In the genomic region with DNA sequence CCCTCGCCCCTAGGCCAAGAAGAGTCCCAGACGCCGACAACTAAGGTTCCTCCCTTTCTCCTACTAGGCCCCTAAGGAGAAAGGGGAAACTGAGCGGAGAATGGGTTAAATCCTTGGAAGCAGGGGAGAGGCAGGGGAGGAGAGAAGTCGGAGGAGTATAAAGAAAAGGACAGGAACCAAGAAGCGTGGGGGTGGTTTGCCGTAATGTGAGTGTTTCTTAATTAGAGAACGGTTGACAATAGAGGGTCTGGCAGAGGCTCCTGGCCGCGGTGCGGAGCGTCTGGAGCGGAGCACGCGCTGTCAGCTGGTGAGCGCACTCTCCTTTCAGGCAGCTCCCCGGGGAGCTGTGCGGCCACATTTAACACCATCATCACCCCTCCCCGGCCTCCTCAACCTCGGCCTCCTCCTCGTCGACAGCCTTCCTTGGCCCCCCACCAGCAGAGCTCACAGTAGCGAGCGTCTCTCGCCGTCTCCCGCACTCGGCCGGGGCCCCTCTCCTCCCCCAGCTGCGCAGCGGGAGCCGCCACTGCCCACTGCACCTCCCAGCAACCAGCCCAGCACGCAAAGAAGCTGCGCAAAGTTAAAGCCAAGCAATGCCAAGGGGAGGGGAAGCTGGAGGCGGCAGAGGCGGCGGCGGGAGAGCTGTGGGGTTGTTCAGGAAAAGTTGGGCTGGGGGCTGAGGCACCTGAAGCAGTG, we compare ENCODE assay signal across 21 cellular contexts. TPM values are rescaled to one million over a fixed set of nuclear protein-coding genes. Genes with fewer than 3 reads are reported as not detected.
A peak's percentile ranks its signal among the peaks of the same experiment; 100 is the strongest.
DNase-seq lines count a peak whose midpoint lies in the region; ATAC-seq and TF ChIP-seq lines count a peak whose summit lies in the region.
"Had no signal": no experiment of that assay in that cellular context is flagged by ENCODE, and none has a peak within 500 bp of the region (broad histone marks: within the 10 kb centered on the region; RNA-seq: fewer than 3 reads in every experiment).

No MANE protein-coding gene starts in this region.

- H3K9me3 ChIP-seq in iPS-18a (ENCODE audit: control insufficient read depth, low read depth, low read length) (no peaks in the 10 kb centered on the region), trophoblast cell (ENCODE audit: insufficient read depth, low read depth, low read length) (no peaks in the 10 kb centered on the region), body of pancreas (no peaks in the 10 kb centered on the region)
- H3K9me3 ChIP-seq: thoracic aorta had no signal

- H4K20me1 ChIP-seq in GM23338 (replicated peaks; ENCODE audit: insufficient read depth), result peaks cover 7% of the 10 kb centered on the region

- intact Hi-C loops in body of pancreas (cut with DNase I), result no loop called here

- H3K14ac ChIP-seq in trophoblast cell (ENCODE audit: low read length), result no peak overlapping the region

- H2AK5ac ChIP-seq in trophoblast cell (ENCODE audit: low read length), result no peak overlapping the region

- H3K4ac ChIP-seq in trophoblast cell (ENCODE audit: low read depth, low read length), result no peak overlapping the region

- H3K27me3 Mint-ChIP-seq in GM23338 (ENCODE audit: insufficient read depth, low read depth, poor library complexity), result peaks cover 78% of the 10 kb centered on the region
- peaks cover 96% of the 10 kb centered on the region for H3K27me3 Mint-ChIP-seq in WTC11 (ENCODE audit: low read depth)

- H3K4me1 ChIP-seq in GM23338 (ENCODE audit: insufficient read depth) (peaks cover 57% of the 10 kb centered on the region), iPS-18a (ENCODE audit: control insufficient read depth, low read depth, low read length) (peaks cover 49% of the 10 kb centered on the region), trophoblast cell (ENCODE audit: control insufficient read depth in 1 of 2, insufficient read depth in 2 of 2, low read length in 2 of 2) (peaks cover 5 to 6% of the 10 kb centered on the region in 2 experiments), body of pancreas (peaks cover 13% of the 10 kb centered on the region)

- H3K4me1 Mint-ChIP-seq in GM23338, result peaks cover 51% of the 10 kb centered on the region
- peaks cover 55% of the 10 kb centered on the region for H3K4me1 Mint-ChIP-seq in WTC11
- H3K4me1 Mint-ChIP-seq: activated B cell treated with CpG ODN at 0.5 μM for 24 hours had no signal

- H3K9ac ChIP-seq in iPS-18a (ENCODE audit: low read length), result no peak overlapping the region
- no peak overlapping the region for H3K9ac ChIP-seq in trophoblast cell (ENCODE audit: low read length)

- H2AFZ ChIP-seq in GM23338, result peak overlapping the region; percentile 87
- H2AFZ ChIP-seq in trophoblast cell (ENCODE audit: insufficient read depth, low read length, poor library complexity), result peak overlapping the region; percentile 39

- no peak overlapping the region for H2BK5ac ChIP-seq in trophoblast cell (ENCODE audit: low read depth, low read length, poor library complexity)

- ATAC-seq in GM23338 (peak; percentile 82), WTC11 (peak; percentile 72), GM19452 (IDR thresholded peaks at IDR 0.05; ENCODE audit: unreplicated experiment) (no peak), HG03469 (IDR thresholded peaks at IDR 0.05; ENCODE audit: unreplicated experiment) (no peak), body of pancreas (no peak), GM19351 (IDR thresholded peaks at IDR 0.05; ENCODE audit: unreplicated experiment) (no peak)
- ATAC-seq: Panc1, T-cell had no signal

- H3K4me2 ChIP-seq in GM23338 (peak overlapping the region; percentile 85), trophoblast cell (ENCODE audit: low read length) (peak overlapping the region; percentile 59)

- H3K18ac ChIP-seq in trophoblast cell (ENCODE audit: low read length), result no peak overlapping the region

- H3K4me3 Mint-ChIP-seq in GM23338, result peak overlapping the region; percentile 81
- peak overlapping the region; percentile 79 for H3K4me3 Mint-ChIP-seq in WTC11
- H3K4me3 Mint-ChIP-seq: activated B cell treated with CpG ODN at 0.5 μM for 24 hours, immature natural killer cell, T-cell had no signal

- H4K8ac ChIP-seq in trophoblast cell (ENCODE audit: low read depth, low read length), result no peak overlapping the region

- H3K27ac Mint-ChIP-seq in GM23338 (no peak overlapping the region), WTC11 (no peak overlapping the region)
- H3K27ac Mint-ChIP-seq: activated B cell treated with CpG ODN at 0.5 μM for 24 hours; activated T-helper 2 cell treated with anti-CD3 and anti-CD28 coated beads, Interferon-gamma antibody, Interleukin-2, Interleukin-4, amounts not matched to agents 10 μg/mL and 5 μg/mL and 100 μg/mL, durations not matched to agents 14 hours and 24 hours and 36 hours; immature natural killer cell; T-cell had no signal

- CTCF ChIA-PET in WTC11 (lab: Charles Lee), result interaction anchor here (1.1 kb wide), 1 partner anchor 292 kb away, joined by 8 read pairs; no protein-coding TSS in a partner anchor

- TF ChIP-seq CTCF in GM23338 (conservative IDR thresholded peaks at IDR 0.05; ENCODE audit: low read depth in 2 of 2) (no peak), WTC11 (IDR thresholded peaks at IDR 0.05) (no peak), body of pancreas (IDR thresholded peaks at IDR 0.05) (no peak)

- no CpG with 5 or more reads among the region's 38 CpGs for WGBS in trophoblast cell (ENCODE audit: extremely low coverage, insufficient coverage, insufficient read length)
- 20 to 38% methylated on average over 30 to 38 of the region's 38 CpGs for WGBS in body of pancreas, 2 donors

- H3K4me3 ChIP-seq in GM23338 (peak overlapping the region; percentile 66), iPS-18a (ENCODE audit: low read length) (peak overlapping the region; percentile 56), trophoblast cell (ENCODE audit: low read depth, low read length) (no peak overlapping the region), body of pancreas (no peak overlapping the region)
- H3K4me3 ChIP-seq: thoracic aorta had no signal

- H3K36me3 ChIP-seq in GM23338 (ENCODE audit: insufficient read depth) (no peaks in the 10 kb centered on the region), iPS-18a (ENCODE audit: control insufficient read depth, low read depth, low read length) (no peaks in the 10 kb centered on the region), trophoblast cell (ENCODE audit: control insufficient read depth in 1 of 2, insufficient read depth in 2 of 2, low read length in 2 of 2) (no peaks in the 10 kb centered on the region), body of pancreas (replicated peaks in 1 of 2; ENCODE audit: insufficient read depth in 1 of 2, low read depth in 2 of 2) (no peaks in the 10 kb centered on the region)
- H3K36me3 ChIP-seq: thoracic aorta had no signal

- H3K36me3 Mint-ChIP-seq in GM23338 (ENCODE audit: low read depth) (no peaks in the 10 kb centered on the region), WTC11 (no peaks in the 10 kb centered on the region)
- H3K36me3 Mint-ChIP-seq: T-cell had no signal

- H2BK12ac ChIP-seq in trophoblast cell (ENCODE audit: low read length), result no peak overlapping the region

- H3K27me3 ChIP-seq in GM23338 (ENCODE audit: insufficient read depth), result peaks cover 86% of the 10 kb centered on the region
- H3K27me3 ChIP-seq in iPS-18a (ENCODE audit: control insufficient read depth, insufficient read depth, low read length), result peaks cover 90% of the 10 kb centered on the region
- H3K27me3 ChIP-seq in trophoblast cell (ENCODE audit: insufficient read depth, low read length), result peaks cover 46% of the 10 kb centered on the region
- peaks cover 0 to 16% of the 10 kb centered on the region in 2 donors for H3K27me3 ChIP-seq in body of pancreas

- POLR2A ChIA-PET in WTC11 (lab: Charles Lee), result no interaction called here

- no peak overlapping the region for H4K91ac ChIP-seq in trophoblast cell (ENCODE audit: low read depth, low read length)

- H2BK120ac ChIP-seq in trophoblast cell (ENCODE audit: insufficient read depth, low read length, poor library complexity), result no peak overlapping the region

- H3K27ac ChIP-seq in GM23338 (ENCODE audit: low read depth) (no peak overlapping the region), iPS-18a (ENCODE audit: low read length) (no peak overlapping the region), trophoblast cell (ENCODE audit: low read depth, low read length) (no peak overlapping the region), body of pancreas (no peak overlapping the region)
- H3K27ac ChIP-seq: thoracic aorta had no signal

- H3K79me2 ChIP-seq in GM23338 (replicated peaks; ENCODE audit: insufficient read depth) (no peaks in the 10 kb centered on the region), trophoblast cell (ENCODE audit: control insufficient read depth, insufficient read depth, low read length, poor library complexity) (no peaks in the 10 kb centered on the region)

- H3F3A ChIP-seq in GM23338 (replicated peaks; ENCODE audit: low read depth), result peaks cover 9% of the 10 kb centered on the region; the same call in 1 of the 2 replicates

- TF ChIP-seq POLR2A in body of pancreas (IDR thresholded peaks at IDR 0.05), result no peak

- no peaks in the 10 kb centered on the region for H3K79me1 ChIP-seq in trophoblast cell (ENCODE audit: low read length)

- no peak overlapping the region for H3K23ac ChIP-seq in trophoblast cell (ENCODE audit: low read length)

- H3K9me3 Mint-ChIP-seq in GM23338, result no peaks in the 10 kb centered on the region; the same call in 2 of the 3 replicates
- no peaks in the 10 kb centered on the region for H3K9me3 Mint-ChIP-seq in WTC11
- H3K9me3 Mint-ChIP-seq: activated B cell treated with CpG ODN at 0.5 μM for 24 hours; activated T-helper 2 cell treated with anti-CD3 and anti-CD28 coated beads, Interferon-gamma antibody, Interleukin-2, Interleukin-4, amounts not matched to agents 10 μg/mL and 5 μg/mL and 100 μg/mL, durations not matched to agents 14 hours and 24 hours and 36 hours had no signal

- DNase-seq in GM23338 (ENCODE audit: low spot score) (peak; percentile 77), WTC11 (ENCODE audit: low spot score) (peak; percentile 65), trophoblast cell (no peak), body of pancreas (no peak)
- DNase-seq: activated B cell treated with CpG ODN at 0.5 μM for 24 hours; activated CD8-positive, alpha-beta memory T cell treated with anti-CD3 and anti-CD28 coated beads for 24 hours; GDM1; immature natural killer cell; NCI-H1694 treated with DMSO at 0.1 percent for 48 hours; NCI-H524 treated with DMSO at 0.1 percent for 48 hours; stimulated activated CD4-positive, alpha-beta T cell treated with anti-CD3 and anti-CD28 coated beads, Interleukin-1b, Interleukin-23, amount 100 ng/mL, for 48 hours; T-cell had no signal

- peak overlapping the region; percentile 32 for H4K12ac ChIP-seq in trophoblast cell (ENCODE audit: low read depth, low read length)

- no peaks in the 10 kb centered on the region for H3K9me2 ChIP-seq in GM23338 (ENCODE audit: insufficient read depth)

TF ChIP-seq in GM23338, 12 proteins besides CTCF, POLR2A, EP300 and RAD21:
- TF ChIP-seq EZH2 (IDR thresholded peaks at IDR 0.05; ENCODE audit: low read depth, unreplicated experiment) (peak; percentile 76), ZNF331 (CRISPR knock-in tag; IDR thresholded peaks at IDR 0.05; ENCODE audit: low read depth) (no peak)

TF ChIP-seq in WTC11, 78 proteins besides CTCF, POLR2A, EP300 and RAD21 (continues in another document):
- no peak for TF ChIP-seq ZBTB21 (CRISPR knock-in tag; IDR thresholded peaks at IDR 0.05; ENCODE audit: borderline replicate concordance)

RNA-seq across cellular contexts. Expression of a gene that starts 6.0 kb away (rescaled TPM):
- 0.27 and 0.69 TPM in 2 replicates for total RNA-seq in GM23338 (2014; rRNA removed; shearing (Covaris generic))
- 0.24 and 0.97 TPM in 2 replicates for polyA plus RNA-seq in GM23338 (2016; fragmentation: Nextera tagmentation; extraction: Ambion mirVana)
- 0.60 to 0.62 TPM (median 0.61 TPM) in 3 replicates for total RNA-seq in WTC11 (2021)
- polyA plus RNA-seq in trophoblast cell (2013), result not detected in 2 replicates
- not detected for total RNA-seq in body of pancreas
- total RNA-seq: activated B cell treated with CpG ODN at 0.5 μM for 24 hours; activated T-helper 2 cell treated with anti-CD3 and anti-CD28 coated beads, Interferon-gamma antibody, Interleukin-2, Interleukin-4, amounts not matched to agents 10 μg/mL and 5 μg/mL and 100 μg/mL, durations not matched to agents 14 hours and 24 hours and 36 hours; fibroblast of lung; mucosa of gallbladder; T-cell; thoracic aorta had no signal
- polyA plus RNA-seq: fibroblast of lung, immature natural killer cell had no signal

Comparison
In these comparisons a context has a peak if more than half of its experiments do, and no peak if none do; other contexts are left out.
1. ATAC-seq: peak in GM23338 (single experiment) and WTC11 (single experiment); none in GM19452 (single experiment), HG03469 (single experiment), body of pancreas (single experiment) and GM19351 (single experiment).
2. DNase-seq: peak in GM23338 (single experiment) and WTC11 (single experiment); none in trophoblast cell (0 of 2) and body of pancreas (0 of 4).
3. H3K4me3 ChIP-seq: peak in GM23338 (single experiment) and iPS-18a (single experiment); none in trophoblast cell (single experiment) and body of pancreas (0 of 2).